1 cellular context compared by ENCODE assay signal in the genomic region with DNA sequence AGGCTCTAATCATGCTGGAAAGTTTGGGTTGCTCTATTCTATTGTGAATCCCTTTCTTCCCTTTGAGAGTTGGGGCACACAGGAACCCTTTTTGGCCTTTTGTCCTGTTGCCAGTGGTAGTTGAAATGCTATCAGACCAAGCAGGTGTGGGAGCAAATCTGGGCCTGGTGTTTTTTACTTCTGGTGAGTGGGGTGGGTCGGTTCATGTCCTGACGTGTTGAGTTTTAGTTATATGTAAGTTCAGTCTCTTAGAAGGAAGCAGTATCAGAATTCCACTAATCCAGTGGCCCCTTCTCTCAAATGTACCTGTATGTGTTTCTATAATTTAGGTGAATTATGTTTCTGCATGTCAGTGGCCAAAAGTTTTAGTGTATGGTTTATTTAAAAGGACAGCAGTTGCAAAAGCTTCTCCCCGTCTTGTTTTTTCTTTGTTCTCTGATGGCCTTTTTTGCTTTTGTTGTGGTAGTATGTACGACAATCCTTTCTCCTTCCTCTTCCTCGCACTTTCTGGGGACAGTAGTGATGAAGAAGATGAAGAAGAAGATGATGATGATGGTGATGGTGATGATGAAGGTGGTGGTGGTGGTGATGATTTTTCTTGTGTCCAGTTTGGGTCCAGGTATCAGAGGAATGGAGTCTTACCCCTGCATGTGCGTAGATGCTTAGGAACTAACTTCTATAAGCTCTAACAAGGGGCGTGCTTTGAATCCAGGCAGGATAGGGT.
TF ChIP-seq lines count a peak whose summit lies in the region.

No MANE protein-coding gene starts in this region.

TF ChIP-seq in GM23338, 12 proteins besides CTCF, POLR2A, EP300 and RAD21 (continued from another document):
- TF ChIP-seq, protein P1, sequence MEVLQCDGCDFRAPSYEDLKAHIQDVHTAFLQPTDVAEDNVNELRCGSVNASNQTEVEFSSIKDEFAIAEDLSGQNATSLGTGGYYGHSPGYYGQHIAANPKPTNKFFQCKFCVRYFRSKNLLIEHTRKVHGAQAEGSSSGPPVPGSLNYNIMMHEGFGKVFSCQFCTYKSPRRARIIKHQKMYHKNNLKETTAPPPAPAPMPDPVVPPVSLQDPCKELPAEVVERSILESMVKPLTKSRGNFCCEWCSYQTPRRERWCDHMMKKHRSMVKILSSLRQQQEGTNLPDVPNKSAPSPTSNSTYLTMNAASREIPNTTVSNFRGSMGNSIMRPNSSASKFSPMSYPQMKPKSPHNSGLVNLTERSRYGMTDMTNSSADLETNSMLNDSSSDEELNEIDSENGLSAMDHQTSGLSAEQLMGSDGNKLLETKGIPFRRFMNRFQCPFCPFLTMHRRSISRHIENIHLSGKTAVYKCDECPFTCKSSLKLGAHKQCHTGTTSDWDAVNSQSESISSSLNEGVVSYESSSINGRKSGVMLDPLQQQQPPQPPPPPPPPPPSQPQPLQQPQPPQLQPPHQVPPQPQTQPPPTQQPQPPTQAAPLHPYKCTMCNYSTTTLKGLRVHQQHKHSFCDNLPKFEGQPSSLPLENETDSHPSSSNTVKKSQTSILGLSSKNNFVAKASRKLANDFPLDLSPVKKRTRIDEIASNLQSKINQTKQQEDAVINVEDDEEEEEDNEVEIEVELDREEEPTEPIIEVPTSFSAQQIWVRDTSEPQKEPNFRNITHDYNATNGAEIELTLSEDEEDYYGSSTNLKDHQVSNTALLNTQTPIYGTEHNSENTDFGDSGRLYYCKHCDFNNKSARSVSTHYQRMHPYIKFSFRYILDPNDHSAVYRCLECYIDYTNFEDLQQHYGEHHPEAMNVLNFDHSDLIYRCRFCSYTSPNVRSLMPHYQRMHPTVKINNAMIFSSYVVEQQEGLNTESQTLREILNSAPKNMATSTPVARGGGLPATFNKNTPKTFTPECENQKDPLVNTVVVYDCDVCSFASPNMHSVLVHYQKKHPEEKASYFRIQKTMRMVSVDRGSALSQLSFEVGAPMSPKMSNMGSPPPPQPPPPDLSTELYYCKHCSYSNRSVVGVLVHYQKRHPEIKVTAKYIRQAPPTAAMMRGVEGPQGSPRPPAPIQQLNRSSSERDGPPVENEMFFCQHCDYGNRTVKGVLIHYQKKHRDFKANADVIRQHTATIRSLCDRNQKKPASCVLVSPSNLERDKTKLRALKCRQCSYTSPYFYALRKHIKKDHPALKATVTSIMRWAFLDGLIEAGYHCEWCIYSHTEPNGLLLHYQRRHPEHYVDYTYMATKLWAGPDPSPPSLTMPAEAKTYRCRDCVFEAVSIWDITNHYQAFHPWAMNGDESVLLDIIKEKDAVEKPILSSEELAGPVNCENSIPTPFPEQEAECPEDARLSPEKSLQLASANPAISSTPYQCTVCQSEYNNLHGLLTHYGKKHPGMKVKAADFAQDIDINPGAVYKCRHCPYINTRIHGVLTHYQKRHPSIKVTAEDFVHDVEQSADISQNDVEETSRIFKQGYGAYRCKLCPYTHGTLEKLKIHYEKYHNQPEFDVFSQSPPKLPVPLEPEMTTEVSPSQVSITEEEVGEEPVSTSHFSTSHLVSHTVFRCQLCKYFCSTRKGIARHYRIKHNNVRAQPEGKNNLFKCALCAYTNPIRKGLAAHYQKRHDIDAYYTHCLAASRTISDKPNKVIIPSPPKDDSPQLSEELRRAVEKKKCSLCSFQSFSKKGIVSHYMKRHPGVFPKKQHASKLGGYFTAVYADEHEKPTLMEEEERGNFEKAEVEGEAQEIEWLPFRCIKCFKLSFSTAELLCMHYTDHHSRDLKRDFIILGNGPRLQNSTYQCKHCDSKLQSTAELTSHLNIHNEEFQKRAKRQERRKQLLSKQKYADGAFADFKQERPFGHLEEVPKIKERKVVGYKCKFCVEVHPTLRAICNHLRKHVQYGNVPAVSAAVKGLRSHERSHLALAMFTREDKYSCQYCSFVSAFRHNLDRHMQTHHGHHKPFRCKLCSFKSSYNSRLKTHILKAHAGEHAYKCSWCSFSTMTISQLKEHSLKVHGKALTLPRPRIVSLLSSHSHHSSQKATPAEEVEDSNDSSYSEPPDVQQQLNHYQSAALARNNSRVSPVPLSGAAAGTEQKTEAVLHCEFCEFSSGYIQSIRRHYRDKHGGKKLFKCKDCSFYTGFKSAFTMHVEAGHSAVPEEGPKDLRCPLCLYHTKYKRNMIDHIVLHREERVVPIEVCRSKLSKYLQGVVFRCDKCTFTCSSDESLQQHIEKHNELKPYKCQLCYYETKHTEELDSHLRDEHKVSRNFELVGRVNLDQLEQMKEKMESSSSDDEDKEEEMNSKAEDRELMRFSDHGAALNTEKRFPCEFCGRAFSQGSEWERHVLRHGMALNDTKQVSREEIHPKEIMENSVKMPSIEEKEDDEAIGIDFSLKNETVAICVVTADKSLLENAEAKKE (CRISPR knock-in tag; IDR thresholded peaks at IDR 0.05) = no peak
